ENCODE assay signal across 7 cellular contexts in genomic region chr3:102180291-102180931, GRCh38.
A peak's percentile ranks its signal among the peaks of the same experiment; 100 is the strongest.
DNase-seq lines count a peak whose midpoint lies in the region; ATAC-seq and FAIRE-seq lines count a peak whose summit lies in the region.

No MANE protein-coding gene starts in this region.

- peak; percentile 54 for DNase-seq in LoVo (ENCODE audit: low spot score)
- DNase-seq in fibroblast of peridontal ligament (ENCODE audit: extremely low read depth), result peak; percentile 95
- peak; percentile 76 for DNase-seq in small intestine
- no peak for DNase-seq in SKM-1 treated with dmso at 0.1 percent for 144 hours (lab: John Stamatoyannopoulos, UW; ENCODE audit: unreplicated experiment)
- DNase-seq in NCI-H2107 (lab: John Stamatoyannopoulos, UW), result no peak
- no peak for DNase-seq in activated CD8-positive, alpha-beta memory T cell treated with anti-CD3 and anti-CD28 coated beads for 24 hours

- no peak overlapping the region for H3K4me3 ChIP-seq in small intestine (ENCODE audit: low read depth in 1 of 2, low read length in 2 of 2)

- FAIRE-seq in small intestine (lab: Jason Lieb, UNC), result peak; percentile 92

- peaks cover 8 to 11% of the 10 kb centered on the region in 2 donors for H3K4me1 ChIP-seq in small intestine (ENCODE audit: control insufficient read depth in 2 of 2, insufficient read depth in 1 of 2, low read depth in 1 of 2, low read length in 1 of 2)

- ATAC-seq in GM19438 (IDR thresholded peaks at IDR 0.05; ENCODE audit: low read depth, unreplicated experiment), result peak; percentile 68

- no peaks in the 10 kb centered on the region for H3K36me3 ChIP-seq in small intestine (ENCODE audit: control insufficient read depth in 2 of 2, insufficient read depth in 2 of 2, low read length in 2 of 2)

- no peaks in the 10 kb centered on the region for H3K9me3 ChIP-seq in small intestine (ENCODE audit: control insufficient read depth, low read depth)

- H3K27me3 ChIP-seq in small intestine (ENCODE audit: control insufficient read depth in 2 of 2, insufficient read depth in 2 of 2, low read length in 2 of 2), result no peaks in the 10 kb centered on the region

- peak overlapping the region; percentile 48 to 63 for H3K27ac ChIP-seq in small intestine (ENCODE audit: low read depth in 1 of 2, low read length in 1 of 2)

- 5 to 15% (median 10%) methylated on average over 7 of the region's 7 CpGs for WGBS in small intestine, 3 donors

Comparison
In these comparisons a context has a peak if more than half of its experiments do, and no peak if none do; other contexts are left out.
1. DNase-seq: peak in LoVo (single experiment), fibroblast of peridontal ligament (single experiment) and small intestine (single experiment); none in SKM-1 treated with dmso at 0.1 percent for 144 hours (single experiment), NCI-H2107 (single experiment) and activated CD8-positive, alpha-beta memory T cell treated with anti-CD3 and anti-CD28 coated beads for 24 hours (single experiment).